In the genomic region with DNA sequence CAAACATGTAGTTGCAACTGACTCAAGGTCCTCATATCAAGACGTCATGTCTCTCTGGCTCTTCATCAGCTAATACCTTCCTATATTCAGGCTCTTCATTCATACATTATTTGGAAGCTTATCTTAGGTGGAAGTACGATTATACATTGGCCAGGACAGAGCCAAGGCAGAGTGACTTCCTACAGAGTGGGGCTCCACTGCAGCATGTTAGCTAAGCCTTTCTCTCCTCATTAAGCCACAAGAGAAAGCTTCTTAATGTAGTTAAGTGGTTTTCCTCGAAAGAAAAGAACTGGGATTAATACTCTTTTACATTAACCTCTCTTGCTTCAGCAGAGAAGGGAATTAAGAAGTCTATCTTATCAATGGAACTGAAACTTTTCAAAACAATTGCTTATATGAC, we compare ENCODE assay signal across 27 cellular contexts.
"Had no signal": no experiment of that assay in that cellular context is flagged by ENCODE, and none has a peak within 500 bp of the region (broad histone marks: within the 10 kb centered on the region; RNA-seq: fewer than 3 reads in every experiment).

No MANE protein-coding gene starts in this region.

- H3K27me3 Mint-ChIP-seq: memory B cell; naive B cell; natural killer cell treated with Interleukin-12 subunit alpha and Interleukin-12 subunit beta and Interleukin-15 and Interleukin-18, amount 100 ng/mL, for 72 hours; progenitor cell of endocrine pancreas; stimulated activated naive B cell treated with anti-CD40 and anti-IgM and Interleukin-4, amounts not matched to agents 10 μg/mL and 1 μg/mL and 100 μg/mL, for 72 hours; stimulated activated naive CD8-positive, alpha-beta T cell treated with anti-CD3 and anti-CD28 coated beads, Interleukin-15, Interleukin-2, amounts not matched to agents 100 ng/mL and 50 ng/mL, for 24 hours had no signal

- H3K36me3 ChIP-seq: right lobe of liver, thoracic aorta, uterus had no signal

- H3K4me1 Mint-ChIP-seq: memory B cell; mesothelial cell of epicardium; naive B cell; stimulated activated naive B cell treated with anti-CD40 and anti-IgM and Interleukin-4, amounts not matched to agents 10 μg/mL and 1 μg/mL and 100 μg/mL, for 72 hours had no signal

- H3K9me3 Mint-ChIP-seq: memory B cell; mesothelial cell of epicardium; naive B cell; natural killer cell treated with Interleukin-12 subunit alpha and Interleukin-12 subunit beta and Interleukin-15 and Interleukin-18, amount 100 ng/mL, for 72 hours; neural crest cell; stimulated activated naive B cell treated with anti-CD40 and anti-IgM and Interleukin-4, amounts not matched to agents 10 μg/mL and 1 μg/mL and 100 μg/mL, for 72 hours; stimulated activated naive CD8-positive, alpha-beta T cell treated with anti-CD3 and anti-CD28 coated beads, Interleukin-15, Interleukin-2, amounts not matched to agents 100 ng/mL and 50 ng/mL, for 24 hours had no signal

- H3K4me2 ChIP-seq: hepatocyte had no signal

- H3K4me1 ChIP-seq: esophagus muscularis mucosa, foreskin keratinocyte, gastroesophageal sphincter, parathyroid adenoma, right lobe of liver, tibial nerve, upper lobe of right lung, uterus had no signal

- H3K27ac ChIP-seq: coronary artery, esophagus muscularis mucosa, foreskin keratinocyte, gastroesophageal sphincter, heart left ventricle, hepatocyte, parathyroid adenoma, right lobe of liver, thoracic aorta, tibial nerve, upper lobe of right lung, uterus had no signal

- H3K27ac Mint-ChIP-seq: memory B cell; mesothelial cell of epicardium; natural killer cell treated with Interleukin-12 subunit alpha and Interleukin-12 subunit beta and Interleukin-15 and Interleukin-18, amount 100 ng/mL, for 72 hours; progenitor cell of endocrine pancreas; stimulated activated naive B cell treated with anti-CD40 and anti-IgM and Interleukin-4, amounts not matched to agents 10 μg/mL and 1 μg/mL and 100 μg/mL, for 72 hours; stimulated activated naive CD8-positive, alpha-beta T cell treated with anti-CD3 and anti-CD28 coated beads, Interleukin-15, Interleukin-2, amounts not matched to agents 100 ng/mL and 50 ng/mL, for 24 hours had no signal

- ATAC-seq: foreskin keratinocyte; gastroesophageal sphincter; left lobe of liver; mucosa of descending colon; natural killer cell treated with Interleukin-12 subunit alpha and Interleukin-12 subunit beta and Interleukin-15 and Interleukin-18, amount 100 ng/mL, for 72 hours; right lobe of liver; stimulated activated naive B cell treated with anti-CD40 and anti-IgM and Interleukin-4, amounts not matched to agents 10 μg/mL and 1 μg/mL and 100 μg/mL, for 72 hours; upper lobe of right lung had no signal

- H3K4me3 Mint-ChIP-seq: memory B cell; mesothelial cell of epicardium; naive B cell; natural killer cell treated with Interleukin-12 subunit alpha and Interleukin-12 subunit beta and Interleukin-15 and Interleukin-18, amount 100 ng/mL, for 72 hours; neural crest cell; stimulated activated naive B cell treated with anti-CD40 and anti-IgM and Interleukin-4, amounts not matched to agents 10 μg/mL and 1 μg/mL and 100 μg/mL, for 72 hours; stimulated activated naive CD8-positive, alpha-beta T cell treated with anti-CD3 and anti-CD28 coated beads, Interleukin-15, Interleukin-2, amounts not matched to agents 100 ng/mL and 50 ng/mL, for 24 hours had no signal

- H3K79me2 ChIP-seq: hepatocyte, parathyroid adenoma had no signal

- H3K4me3 ChIP-seq: coronary artery, esophagus muscularis mucosa, gastroesophageal sphincter, heart left ventricle, hepatocyte, lung, mucosa of descending colon, right lobe of liver, thoracic aorta, tibial nerve, upper lobe of right lung, uterus had no signal

- H2AFZ ChIP-seq: hepatocyte, parathyroid adenoma had no signal

- H3K27me3 ChIP-seq: esophagus muscularis mucosa, foreskin keratinocyte, gastroesophageal sphincter, heart left ventricle, hepatocyte, right lobe of liver, tibial nerve, upper lobe of right lung, uterus had no signal

- DNase-seq: foreskin keratinocyte; heart left ventricle; kidney; mucosa of descending colon; naive B cell; right lobe of liver; small intestine; stimulated activated CD4-positive, alpha-beta T cell treated with anti-CD3 and anti-CD28 coated beads, Interleukin-15, amount 100 ng/mL, for 24 hours; stimulated activated CD4-positive, alpha-beta T cell treated with anti-CD3 and anti-CD28 coated beads, Interleukin-2, amount 100 ng/mL, for 48 hours; stimulated activated naive B cell treated with anti-CD40 and anti-IgM and Interleukin-4, amounts not matched to agents 10 μg/mL and 1 μg/mL and 100 μg/mL, for 72 hours; upper lobe of right lung; uterus had no signal
